Comparison of ENCODE assay signal across 1 cellular context in genomic region chr11:122788781-122789535, GRCh38.
TF ChIP-seq lines count a peak whose summit lies in the region.

No MANE protein-coding gene starts in this region.

TF ChIP-seq in SK-N-SH, 30 proteins besides CTCF, POLR2A, EP300 and RAD21 (continued from another document):
- no peak for TF ChIP-seq ZBTB33 (IDR thresholded peaks at IDR 0.05; ENCODE audit: borderline replicate concordance, low read depth)
- TF ChIP-seq REST (IDR thresholded peaks at IDR 0.05; ENCODE audit: low read depth, low read length), result no peak
- TF ChIP-seq SMC3 (IDR thresholded peaks at IDR 0.05; ENCODE audit: low read depth, low read length), result no peak
- TF ChIP-seq RCOR1 (IDR thresholded peaks at IDR 0.05; ENCODE audit: low read length), result no peak
- no peak for TF ChIP-seq YY1 (IDR thresholded peaks at IDR 0.05; ENCODE audit: low read depth)
- TF ChIP-seq MEF2A (IDR thresholded peaks at IDR 0.05; ENCODE audit: borderline replicate concordance, low read depth), result no peak
- TF ChIP-seq IRF3 (IDR thresholded peaks at IDR 0.05; ENCODE audit: low read depth, low read length), result no peak
- TF ChIP-seq USF2 (IDR thresholded peaks at IDR 0.05; ENCODE audit: borderline replicate concordance, low read depth, low read length), result no peak
